In the genomic region with DNA sequence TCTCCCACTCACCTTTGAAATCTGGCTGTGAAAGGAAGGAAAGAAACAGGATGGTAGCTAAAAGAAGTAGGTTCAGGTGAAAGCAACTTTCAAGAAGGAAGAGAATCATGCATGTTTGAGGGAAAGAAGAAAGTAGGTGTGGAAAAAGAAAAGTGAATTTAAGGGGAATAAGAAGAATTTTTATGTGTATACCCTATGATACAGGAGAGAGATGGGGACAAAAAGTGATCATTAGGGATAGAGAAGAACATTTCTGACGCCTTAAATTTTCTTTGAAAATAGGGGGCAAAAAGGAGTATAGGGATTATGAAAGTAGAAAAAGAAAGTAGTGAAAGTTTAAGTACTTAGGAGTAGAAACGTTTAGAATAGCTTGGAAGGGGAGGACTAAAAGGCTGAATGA, we compare ENCODE assay signal across 16 cellular contexts. TPM values are rescaled to one million over a fixed set of nuclear protein-coding genes. Genes with fewer than 3 reads are reported as not detected.
A peak's percentile ranks its signal among the peaks of the same experiment; 100 is the strongest.
DNase-seq lines count a peak whose midpoint lies in the region; ATAC-seq, FAIRE-seq and TF ChIP-seq lines count a peak whose summit lies in the region.
"Had no signal": no experiment of that assay in that cellular context is flagged by ENCODE, and none has a peak within 500 bp of the region (broad histone marks: within the 10 kb centered on the region; RNA-seq: fewer than 3 reads in every experiment).

No MANE protein-coding gene starts in this region.

- no peak for DNase-seq in activated T-cell treated with anti-CD3 and anti-CD28 coated beads, Interleukin-2, amount 50 U/mL, for 72 hours
- DNase-seq in activated T-cell treated with anti-CD3 and anti-CD28 coated beads for 4 hours (no peak), IMR-90 (no peak), astrocyte (ENCODE audit: low read depth) (no peak), CD1c-positive myeloid dendritic cell (ENCODE audit: extremely low spot score) (no peak), progenitor cell of endocrine pancreas (ENCODE audit: low spot score, unreplicated experiment) (no peak)
- DNase-seq: BE2C, DMS53, GF-D8, GOT3, H9 had no signal

- no peak overlapping the region for H3K56ac ChIP-seq in IMR-90 (ENCODE audit: extremely low read depth, insufficient read depth, low read length)

- H3K27me3 ChIP-seq in IMR-90 (ENCODE audit: control insufficient read depth, insufficient read depth, low read length): no peaks in the 10 kb centered on the region
- no peaks in the 10 kb centered on the region for H3K27me3 ChIP-seq in astrocyte (ENCODE audit: insufficient read depth, low read length)
- H3K27me3 ChIP-seq: BE2C had no signal

- FAIRE-seq in astrocyte (lab: Jason Lieb, UNC): peak; percentile 29
- FAIRE-seq: GM19239 had no signal

- in situ Hi-C loops in IMR-90 (cut with MboI; ENCODE audit: low sequenced_read_pairs): no loop called here

- no peak for TF ChIP-seq POLR2A in IMR-90 (IDR thresholded peaks at IDR 0.05; ENCODE audit: low read depth, low read length)

- H3K79me2 ChIP-seq in astrocyte (ENCODE audit: insufficient read depth, low read length): no peaks in the 10 kb centered on the region

- ATAC-seq in activated T-cell treated with anti-CD3 and anti-CD28 coated beads, Interleukin-2, amount 50 U/mL, for 72 hours (replicated peaks in 1 of 2): no peak
- ATAC-seq in IMR-90 (ENCODE audit: low read depth): no peak
- ATAC-seq: A549 had no signal

- no peak overlapping the region for H3K4me2 ChIP-seq in IMR-90 (ENCODE audit: low read depth, low read length)
- H3K4me2 ChIP-seq in astrocyte (ENCODE audit: low read length): no peak overlapping the region
- H3K4me2 ChIP-seq: A549 had no signal

- H4K8ac ChIP-seq in IMR-90 (ENCODE audit: low read depth in 2 of 2, low read length in 2 of 2): no peak overlapping the region

- no TSS peak for BruUV-seq in IMR-90 (replicated peaks; lab: Mats Ljungman, UMichigan)

- 0 out of 2 replicates have a peak overlapping the region, but pooled peaks have one; percentile 27 for H3K23ac ChIP-seq in IMR-90 (ENCODE audit: low read depth, low read length)

- H3K18ac ChIP-seq in IMR-90 (ENCODE audit: low read depth, low read length): no peak overlapping the region

- peaks cover 0 to 2% of the 10 kb centered on the region in 2 experiments; a peak in 1 of 4 replicates for H3K79me1 ChIP-seq in IMR-90 (ENCODE audit: low read depth in 1 of 2, low read length in 2 of 2)

- no peak overlapping the region for H2BK20ac ChIP-seq in IMR-90 (ENCODE audit: low read depth, low read length)

- H3K9me3 Mint-ChIP-seq in activated T-cell treated with anti-CD3 and anti-CD28 coated beads, Interleukin-2, amount 50 U/mL, for 72 hours: peaks cover 3 to 6% of the 10 kb centered on the region in 2 donors
- H3K9me3 Mint-ChIP-seq in astrocyte (ENCODE audit: unreplicated experiment): peaks cover 3% of the 10 kb centered on the region
- H3K9me3 Mint-ChIP-seq in progenitor cell of endocrine pancreas (ENCODE audit: low read depth): no peaks in the 10 kb centered on the region

- H3K27me3 Mint-ChIP-seq in activated T-cell treated with anti-CD3 and anti-CD28 coated beads, Interleukin-2, amount 50 U/mL, for 72 hours (ENCODE audit: low read depth): no peaks in the 10 kb centered on the region
- H3K27me3 Mint-ChIP-seq in astrocyte (ENCODE audit: low read depth, unreplicated experiment) (no peaks in the 10 kb centered on the region), progenitor cell of endocrine pancreas (no peaks in the 10 kb centered on the region)

- H2AK5ac ChIP-seq in IMR-90 (ENCODE audit: low read depth, low read length): no peak overlapping the region

- H4K20me1 ChIP-seq in IMR-90 (ENCODE audit: insufficient read depth, low read length) (no peaks in the 10 kb centered on the region), astrocyte (ENCODE audit: insufficient read depth, low read length) (no peaks in the 10 kb centered on the region)

- H4K91ac ChIP-seq in IMR-90 (ENCODE audit: insufficient read depth, low read depth, low read length): no peak overlapping the region

- H3K4ac ChIP-seq in IMR-90 (ENCODE audit: low read depth, low read length): no peak overlapping the region

- CTCF ChIA-PET in IMR-90 (lab: Yijun Ruan, JAX): no interaction called here

- no peak overlapping the region for H2BK5ac ChIP-seq in IMR-90 (ENCODE audit: low read depth, low read length, poor library complexity, severe bottlenecking)

- WGBS in IMR-90 (ENCODE audit: extremely low coverage in 2 of 2, insufficient read length in 1 of 2), 2 experiments: 100% methylated on average over 1 to 2 of the region's 2 CpGs

- no peak overlapping the region for H2BK15ac ChIP-seq in IMR-90 (ENCODE audit: low read depth, low read length)

- no peak overlapping the region for H2AK9ac ChIP-seq in IMR-90 (replicated peaks; ENCODE audit: low read depth, low read length, poor library complexity)

- H3K4me3 ChIP-seq in IMR-90 (ENCODE audit: insufficient read depth, low read depth, low read length) (no peak overlapping the region), astrocyte (ENCODE audit: insufficient read depth, low read depth, low read length) (no peak overlapping the region)
- H3K4me3 ChIP-seq: A549 had no signal

- H3K36me3 Mint-ChIP-seq in activated T-cell treated with anti-CD3 and anti-CD28 coated beads, Interleukin-2, amount 50 U/mL, for 72 hours (ENCODE audit: insufficient read depth in 2 of 2): peaks cover 16 to 41% of the 10 kb centered on the region in 2 donors
- H3K36me3 Mint-ChIP-seq in astrocyte (ENCODE audit: low read depth, unreplicated experiment) (peaks cover 24% of the 10 kb centered on the region), progenitor cell of endocrine pancreas (ENCODE audit: insufficient read depth) (peaks cover 44% of the 10 kb centered on the region)

- H3K4me3 Mint-ChIP-seq in activated T-cell treated with anti-CD3 and anti-CD28 coated beads, Interleukin-2, amount 50 U/mL, for 72 hours: no peak overlapping the region
- H3K4me3 Mint-ChIP-seq in astrocyte (ENCODE audit: unreplicated experiment) (no peak overlapping the region), progenitor cell of endocrine pancreas (ENCODE audit: low read depth) (no peak overlapping the region)
- H3K4me3 Mint-ChIP-seq: H9 had no signal

- no peak overlapping the region for H4K5ac ChIP-seq in IMR-90 (ENCODE audit: low read depth, low read length)

- POLR2A ChIA-PET in IMR-90 (lab: Charles Lee; ENCODE audit: unreplicated experiment): no interaction called here

- H3K27ac Mint-ChIP-seq in activated T-cell treated with anti-CD3 and anti-CD28 coated beads, Interleukin-2, amount 50 U/mL, for 72 hours: peak overlapping the region; percentile 16
- H3K27ac Mint-ChIP-seq in astrocyte (ENCODE audit: unreplicated experiment) (no peak overlapping the region), progenitor cell of endocrine pancreas (no peak overlapping the region)
- H3K27ac Mint-ChIP-seq: H9 had no signal

- no peak for TF ChIP-seq RAD21 in IMR-90 (IDR thresholded peaks at IDR 0.05; ENCODE audit: low read length)

- H2BK120ac ChIP-seq in IMR-90 (ENCODE audit: low read depth, low read length): no peak overlapping the region

- no peaks in the 10 kb centered on the region for H3K9me1 ChIP-seq in IMR-90 (ENCODE audit: insufficient read depth, low read length)

- H3K14ac ChIP-seq in IMR-90 (replicated peaks; ENCODE audit: low read depth, low read length): no peak overlapping the region

- peaks cover 13% of the 10 kb centered on the region for H3K4me1 Mint-ChIP-seq in activated T-cell treated with anti-CD3 and anti-CD28 coated beads, Interleukin-2, amount 50 U/mL, for 72 hours (ENCODE audit: low read depth)
- no peaks in the 10 kb centered on the region for H3K4me1 Mint-ChIP-seq in astrocyte (ENCODE audit: low read depth, unreplicated experiment)
- no peaks in the 10 kb centered on the region for H3K4me1 Mint-ChIP-seq in progenitor cell of endocrine pancreas (ENCODE audit: low read depth)
- H3K4me1 Mint-ChIP-seq: H9 had no signal

- no peak overlapping the region for H3K9ac ChIP-seq in IMR-90 (ENCODE audit: low read depth, low read length)
- H3K9ac ChIP-seq in astrocyte (ENCODE audit: low read length): no peak overlapping the region

- TF ChIP-seq CTCF in IMR-90 (conservative IDR thresholded peaks at IDR 0.05; ENCODE audit: low read depth, low read length): no peak
- no peak for TF ChIP-seq CTCF in astrocyte (IDR thresholded peaks at IDR 0.05; ENCODE audit: insufficient read depth, low read depth, low read length)
- no peak for TF ChIP-seq CTCF in progenitor cell of endocrine pancreas (IDR thresholded peaks at IDR 0.05; ENCODE audit: unreplicated experiment)

- H3K27ac ChIP-seq in IMR-90 (ENCODE audit: insufficient read depth, low read length) (no peak overlapping the region), astrocyte (ENCODE audit: low read depth, low read length) (no peak overlapping the region)
- H3K27ac ChIP-seq: A549, C4-2B had no signal

- H2AFZ ChIP-seq in IMR-90 (replicated peaks; ENCODE audit: low read length, poor library complexity) (no peak overlapping the region), astrocyte (ENCODE audit: low read depth, low read length) (no peak overlapping the region)

- intact Hi-C loops in IMR-90 (cut with micrococcal nuclease): loop anchor here (10.0 kb wide), 1 partner anchor 124 kb away; no protein-coding TSS in a partner anchor

- no peaks in the 10 kb centered on the region for H3K9me3 ChIP-seq in IMR-90 (ENCODE audit: control insufficient read depth, insufficient read depth, low read length)
- H3K9me3 ChIP-seq in astrocyte (ENCODE audit: insufficient read depth, low read depth, low read length): no peaks in the 10 kb centered on the region
- H3K9me3 ChIP-seq: A549, BE2C had no signal

- H3K36me3 ChIP-seq in IMR-90 (ENCODE audit: control insufficient read depth, insufficient read depth, low read length): peaks cover 19% of the 10 kb centered on the region
- peaks cover 20% of the 10 kb centered on the region for H3K36me3 ChIP-seq in astrocyte (ENCODE audit: insufficient read depth, low read length)

- H3K4me1 ChIP-seq in IMR-90 (ENCODE audit: control insufficient read depth, insufficient read depth, low read length): no peaks in the 10 kb centered on the region
- H3K4me1 ChIP-seq in astrocyte (ENCODE audit: insufficient read depth, low read length): no peaks in the 10 kb centered on the region
- H3K4me1 ChIP-seq: A549, BE2C had no signal

- dilution Hi-C loops in IMR-90 (cut with HindIII; ENCODE audit: low sequenced_read_pairs, unreplicated experiment): no loop called here

RNA-seq across cellular contexts. Expression of gene KRIT1, which starts 15.2 kb away (rescaled TPM):
- total RNA-seq in activated T-cell treated with anti-CD3 and anti-CD28 coated beads, Interleukin-2, amount 50 U/mL, for 72 hours: 10 to 100 TPM; 35.4 to 44.8 TPM
- total RNA-seq in IMR-90 (2012; rRNA removed) (38.2 and 40.3 TPM in 2 replicates), astrocyte (25.9 and 33.9 TPM in 2 replicates), progenitor cell of endocrine pancreas (49.0 and 51.6 TPM in 2 replicates)
- 19.7 and 22.9 TPM in 2 replicates for polyA plus RNA-seq in IMR-90 (2012; rRNA removed)
- polyA plus RNA-seq in IMR-90 (2012; cell fraction: cytosol; rRNA removed): 6.3 and 14.3 TPM in 2 replicates
- polyA plus RNA-seq in IMR-90 (2012; cell fraction: nucleus; rRNA removed; ENCODE audit: low replicate concordance): 14.9 and 43.2 TPM in 2 replicates

RNA-seq across cellular contexts. Expression of gene ANKIB1, which starts 15.2 kb away (rescaled TPM):
- total RNA-seq in activated T-cell treated with anti-CD3 and anti-CD28 coated beads, Interleukin-2, amount 50 U/mL, for 72 hours: 10 to 100 TPM; 48.8 to 57.1 TPM
- total RNA-seq in IMR-90 (2012; rRNA removed) (33.9 and 39.4 TPM in 2 replicates), astrocyte (83.3 and 86.1 TPM in 2 replicates), progenitor cell of endocrine pancreas (58.1 and 66.1 TPM in 2 replicates)
- 17.9 and 18.7 TPM in 2 replicates for polyA plus RNA-seq in IMR-90 (2012; rRNA removed)
- 5.2 and 8.9 TPM in 2 replicates for polyA plus RNA-seq in IMR-90 (2012; cell fraction: cytosol; rRNA removed)
- 14.4 and 61.9 TPM in 2 replicates for polyA plus RNA-seq in IMR-90 (2012; cell fraction: nucleus; rRNA removed; ENCODE audit: low replicate concordance)

RNA-seq across cellular contexts. Expression of gene LRRD1, which starts 51.6 kb away (rescaled TPM):
- not detected for total RNA-seq in activated T-cell treated with anti-CD3 and anti-CD28 coated beads, Interleukin-2, amount 50 U/mL, for 72 hours
- total RNA-seq in IMR-90 (2012; rRNA removed): under 0.01 TPM in 2 replicates
- 0.02 TPM in 1 of 2 replicates, not detected in the other for polyA plus RNA-seq in IMR-90 (2012; rRNA removed)
- not detected in 2 replicates for polyA plus RNA-seq in IMR-90 (2012; cell fraction: cytosol; rRNA removed)
- polyA plus RNA-seq in IMR-90 (2012; cell fraction: nucleus; rRNA removed; ENCODE audit: low replicate concordance): 0.04 and 0.08 TPM in 2 replicates
- total RNA-seq in astrocyte: 0.27 TPM in 1 of 2 replicates, not detected in the other
- total RNA-seq in progenitor cell of endocrine pancreas: 0.31 and 0.34 TPM in 2 replicates
- total RNA-seq: H9, HT1080 had no signal
- polyA plus RNA-seq: A549, AG04450 had no signal
